In the genomic region with DNA sequence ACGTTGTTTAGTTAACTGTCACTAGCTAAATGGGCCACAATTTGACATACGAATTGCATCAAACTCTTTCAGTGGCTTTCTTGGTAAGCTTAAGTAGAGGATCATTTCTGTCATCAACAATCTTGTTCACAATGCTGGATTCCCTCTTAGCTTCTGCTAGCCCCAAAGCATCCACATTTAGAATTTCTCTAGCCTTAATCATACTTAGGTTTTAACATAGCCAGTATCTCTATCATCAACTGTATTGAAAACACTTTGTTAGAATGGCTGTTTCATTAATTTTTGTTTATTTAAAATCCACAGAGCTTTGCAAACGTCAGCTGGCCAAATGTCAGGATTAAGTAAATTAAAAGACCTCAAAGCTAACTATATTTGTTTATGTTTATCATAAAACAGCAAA, we compare ENCODE assay signal across 27 cellular contexts.
"Had no signal": no experiment of that assay in that cellular context is flagged by ENCODE, and none has a peak within 500 bp of the region (broad histone marks: within the 10 kb centered on the region; RNA-seq: fewer than 3 reads in every experiment).

No MANE protein-coding gene starts in this region.

- H3K4me3 ChIP-seq: lower lobe of right lung, ovary, psoas muscle, thoracic aorta, tibial nerve, upper lobe of left lung had no signal

- H3K9me3 Mint-ChIP-seq: dendritic cell treated with granulocyte-macrophage colony-stimulating factor and Interleukin-4, amounts not matched to agents 40 ng/mL and 50 ng/mL, for 4 days; immature natural killer cell; natural killer cell; stimulated activated naive B cell treated with anti-CD40 and anti-IgM and Interleukin-4, amounts not matched to agents 10 μg/mL and 1 μg/mL and 100 μg/mL, for 72 hours; stimulated activated naive CD8-positive, alpha-beta T cell treated with anti-CD3 and anti-CD28 coated beads, Interleukin-15, Interleukin-2, amounts not matched to agents 100 ng/mL and 50 ng/mL, for 24 hours had no signal

- H3K27me3 ChIP-seq: ovary, tibial nerve, upper lobe of left lung had no signal

- FAIRE-seq: colon, frontal cortex, keratinocyte, small intestine, urothelium cell line had no signal

- DNase-seq: effector CD8-positive, alpha-beta T cell; endodermal cell; hypothalamus; immature natural killer cell; left ventricle myocardium superior; lower lobe of right lung; natural killer cell; occipital lobe; ovary; posterior cingulate gyrus; psoas muscle; right cardiac atrium; small intestine; stimulated activated CD4-positive, alpha-beta T cell treated with anti-CD3 and anti-CD28 coated beads, Interleukin-15, amount 100 ng/mL, for 24 hours; stimulated activated CD4-positive, alpha-beta T cell treated with anti-CD3 and anti-CD28 coated beads, Interleukin-2, amount 100 ng/mL, for 48 hours; stimulated activated naive B cell treated with anti-CD40 and anti-IgM and Interleukin-4, amounts not matched to agents 10 μg/mL and 1 μg/mL and 100 μg/mL, for 72 hours; upper lobe of left lung had no signal

- H3K36me3 ChIP-seq: ovary, thoracic aorta, upper lobe of left lung had no signal

- ATAC-seq: esophagus mucosa; left ventricle myocardium superior; lower lobe of right lung; natural killer cell; psoas muscle; right cardiac atrium; stimulated activated naive B cell treated with anti-CD40 and anti-IgM and Interleukin-4, amounts not matched to agents 10 μg/mL and 1 μg/mL and 100 μg/mL, for 72 hours had no signal

- H3K4me1 Mint-ChIP-seq: immature natural killer cell; natural killer cell; stimulated activated naive B cell treated with anti-CD40 and anti-IgM and Interleukin-4, amounts not matched to agents 10 μg/mL and 1 μg/mL and 100 μg/mL, for 72 hours had no signal

- H3K4me3 Mint-ChIP-seq: dendritic cell treated with granulocyte-macrophage colony-stimulating factor and Interleukin-4, amounts not matched to agents 40 ng/mL and 50 ng/mL, for 4 days; endodermal cell; immature natural killer cell; natural killer cell; stimulated activated naive B cell treated with anti-CD40 and anti-IgM and Interleukin-4, amounts not matched to agents 10 μg/mL and 1 μg/mL and 100 μg/mL, for 72 hours; stimulated activated naive CD8-positive, alpha-beta T cell treated with anti-CD3 and anti-CD28 coated beads, Interleukin-15, Interleukin-2, amounts not matched to agents 100 ng/mL and 50 ng/mL, for 24 hours had no signal

- H3K27ac ChIP-seq: epithelial cell of prostate, lower lobe of right lung, ovary, psoas muscle, thoracic aorta, tibial nerve, upper lobe of left lung had no signal

- H3K36me3 Mint-ChIP-seq: natural killer cell had no signal

- H3K27me3 Mint-ChIP-seq: dendritic cell treated with granulocyte-macrophage colony-stimulating factor and Interleukin-4, amounts not matched to agents 40 ng/mL and 50 ng/mL, for 4 days; stimulated activated naive CD8-positive, alpha-beta T cell treated with anti-CD3 and anti-CD28 coated beads, Interleukin-15, Interleukin-2, amounts not matched to agents 100 ng/mL and 50 ng/mL, for 24 hours had no signal

- H3K27ac Mint-ChIP-seq: dendritic cell treated with granulocyte-macrophage colony-stimulating factor and Interleukin-4, amounts not matched to agents 40 ng/mL and 50 ng/mL, for 4 days; endodermal cell; immature natural killer cell; natural killer cell; stimulated activated naive B cell treated with anti-CD40 and anti-IgM and Interleukin-4, amounts not matched to agents 10 μg/mL and 1 μg/mL and 100 μg/mL, for 72 hours; stimulated activated naive CD8-positive, alpha-beta T cell treated with anti-CD3 and anti-CD28 coated beads, Interleukin-15, Interleukin-2, amounts not matched to agents 100 ng/mL and 50 ng/mL, for 24 hours had no signal

- H3K4me1 ChIP-seq: lower lobe of right lung, psoas muscle, tibial nerve, upper lobe of left lung had no signal

- H3K9me3 ChIP-seq: lower lobe of right lung, ovary, psoas muscle, thoracic aorta, tibial nerve, upper lobe of left lung had no signal
